ENCODE assay signal across 8 cellular contexts in genomic region chr11:65316979-65317786, GRCh38. TPM values are rescaled to one million over a fixed set of nuclear protein-coding genes. Genes with fewer than 3 reads are reported as not detected.
DNase-seq lines count a peak whose midpoint lies in the region; ATAC-seq, FAIRE-seq and TF ChIP-seq lines count a peak whose summit lies in the region.

No MANE protein-coding gene starts in this region.

- TF ChIP-seq CTCF in fibroblast of the aortic adventitia (IDR thresholded peaks at IDR 0.05; ENCODE audit: insufficient read depth, low read length): no peak
- TF ChIP-seq CTCF in ovary (IDR thresholded peaks at IDR 0.05): peak in 1 of 3 donors; percentile 18

- no peak for TF ChIP-seq EP300 in ovary (IDR thresholded peaks at IDR 0.05)

- H3K36me3 ChIP-seq in ovary: no peaks in the 10 kb centered on the region

- no peak for ATAC-seq in HG02981 (IDR thresholded peaks at IDR 0.05; ENCODE audit: unreplicated experiment)
- no peak for ATAC-seq in HG03442 (IDR thresholded peaks at IDR 0.05; ENCODE audit: unreplicated experiment)

- FAIRE-seq in RCC 7860 (lab: Jason Lieb, UNC): peak; percentile 26

- intact Hi-C loops in ovary (cut with DNase I): loop anchor here in 1 of 4 donors (1.0 kb wide), 1 partner anchor 42 kb away; no protein-coding TSS in a partner anchor

- H3K27me3 ChIP-seq in ovary: no peaks in the 10 kb centered on the region

- H3K27ac ChIP-seq in ovary: peak overlapping the region; percentile 11 to 84

- TF ChIP-seq POLR2A in ovary (IDR thresholded peaks at IDR 0.05): peak; percentile 12

- DNase-seq in DMS53 treated with DMSO at 0.1 percent for 48 hours (lab: John Stamatoyannopoulos, UW; ENCODE audit: unreplicated experiment) (peak; percentile 54), RCC 7860 (ENCODE audit: low spot score) (peak; percentile 82), fibroblast of the aortic adventitia (ENCODE audit: low read depth) (peak; percentile 97), ovary (peak; percentile 67 to 78 (median 78)), GM19238 (ENCODE audit: insufficient read length, low spot score) (no peak)
- DNase-seq in stimulated activated naive CD4-positive, alpha-beta T cell (lab: John Stamatoyannopoulos, UW): no peak

- H3K4me3 ChIP-seq in fibroblast of the aortic adventitia (ENCODE audit: low read depth, low read length): peak overlapping the region; percentile 95
- peak overlapping the region; percentile 96 for H3K4me3 ChIP-seq in ovary

- H3K4me1 ChIP-seq in ovary (ENCODE audit: insufficient read depth): peaks cover 15% of the 10 kb centered on the region

- H3K9me3 ChIP-seq in ovary: no peaks in the 10 kb centered on the region

- 5 to 22% (median 11%) methylated on average over 14 of the region's 14 CpGs for WGBS in ovary, 3 donors

RNA-seq across cellular contexts. Expression of gene CDC42EP2, which starts 2.5 kb away (rescaled TPM):
- 4.7 and 28.0 TPM in 2 replicates for total RNA-seq in fibroblast of the aortic adventitia (ENCODE audit: low replicate concordance)
- total RNA-seq in ovary: 10 to 100 TPM; 13.7 to 46.9 (median 20.1) TPM
- polyA plus RNA-seq in ovary: 1 to 10 TPM in 1 of 2 donors, under 1 TPM in 1; 0.48 to 8.0 TPM

RNA-seq across cellular contexts. Expression of gene DPF2, which starts 16.5 kb away (rescaled TPM):
- total RNA-seq in fibroblast of the aortic adventitia (ENCODE audit: low replicate concordance) (46.4 and 75.9 TPM in 2 replicates), ovary (10 to 100 TPM; 49.7 to 99.1 (median 85.4) TPM)
- polyA plus RNA-seq in ovary: 10 to 100 TPM; 52.0 to 78.4 TPM

RNA-seq across cellular contexts. Expression of gene TIGD3, which starts 37.4 kb away (rescaled TPM):
- total RNA-seq in fibroblast of the aortic adventitia (ENCODE audit: low replicate concordance): 0.27 TPM in 1 of 2 replicates, not detected in the other
- under 1 TPM in 6 of 7 donors, not detected in 1; 0.11 to 0.72 (median 0.34) TPM for total RNA-seq in ovary
- polyA plus RNA-seq in ovary: under 1 TPM in 1 of 2 donors, not detected in 1; 0.31 TPM

RNA-seq across cellular contexts. Expression of gene POLA2, which starts 55.4 kb away (rescaled TPM):
- total RNA-seq in fibroblast of the aortic adventitia (ENCODE audit: low replicate concordance) (8.7 and 32.4 TPM in 2 replicates), ovary (10 to 100 TPM in 3 of 7 donors, 1 to 10 TPM in 4; 4.5 to 10.4 (median 8.6) TPM)
- polyA plus RNA-seq in ovary: 10 to 100 TPM in 1 of 2 donors, 1 to 10 TPM in 1; 8.6 to 13.3 TPM

Comparison
In these comparisons a context has a peak if more than half of its experiments do, and no peak if none do; other contexts are left out.
1. DNase-seq: peak in DMS53 treated with DMSO at 0.1 percent for 48 hours (single experiment), RCC 7860 (single experiment), fibroblast of the aortic adventitia (single experiment) and ovary (5 of 5); none in GM19238 (single experiment) and stimulated activated naive CD4-positive, alpha-beta T cell (0 of 6).